8 cellular contexts compared by ENCODE assay signal in the genomic region with DNA sequence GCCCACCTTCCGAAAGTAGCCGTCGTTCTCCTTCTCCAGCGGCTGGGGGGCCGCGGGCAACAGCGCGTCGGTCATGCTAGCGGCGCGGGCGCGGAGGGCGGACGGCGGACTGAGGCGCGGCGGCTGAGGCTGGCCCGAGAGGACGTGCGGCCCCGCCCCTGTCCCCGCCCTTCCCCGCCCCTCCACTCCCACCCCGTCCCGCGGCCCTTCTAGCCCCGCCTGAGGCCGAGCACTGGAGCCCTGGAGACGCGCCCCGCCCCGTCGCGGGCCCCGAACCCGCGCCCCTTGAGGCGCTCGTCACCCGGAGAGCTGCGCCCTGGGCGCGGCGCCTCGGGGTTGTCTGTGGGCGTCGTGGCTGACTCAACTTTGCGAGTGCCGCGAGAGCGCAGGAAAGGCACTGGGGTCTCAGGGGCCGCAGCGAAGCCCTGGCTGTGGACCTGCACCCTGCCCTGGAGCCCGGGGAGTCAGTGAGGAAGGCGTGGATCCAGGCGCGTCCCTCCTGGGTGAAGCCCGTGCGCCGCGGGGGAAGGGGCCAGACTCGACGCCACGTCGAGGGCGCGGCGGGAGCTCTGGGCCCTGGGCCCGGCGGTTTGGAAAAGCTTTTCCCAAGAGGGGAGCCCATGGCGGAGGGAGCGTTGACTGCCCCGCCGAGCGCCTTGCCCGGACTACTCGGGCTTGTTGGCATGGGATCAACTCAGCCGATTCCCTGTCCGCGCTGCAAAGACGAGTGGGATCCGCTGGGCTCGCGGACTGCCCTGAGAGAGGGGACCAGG. TPM values are rescaled to one million over a fixed set of nuclear protein-coding genes. Genes with fewer than 3 reads are reported as not detected.
DNase-seq lines count a peak whose midpoint lies in the region; ATAC-seq and TF ChIP-seq lines count a peak whose summit lies in the region.

A gene (minus strand): TSS at position 111 of the 773 bp plus-strand sequence. CDS start 36 bp downstream, at position 75.

- POLR2A ChIA-PET in AG04449 (lab: Yijun Ruan, JAX): no interaction called here

- H3K27ac Mint-ChIP-seq in nephron progenitor cell: no peak within 1 kb of the TSS

- no peaks in the 10 kb centered on the region for H3K36me3 Mint-ChIP-seq in nephron progenitor cell (ENCODE audit: low read depth)

- H2AFZ ChIP-seq in fibroblast of lung (ENCODE audit: low read length): peak within 1 kb of the TSS; percentile 66

- no peaks in the 10 kb centered on the region for H3K9me3 ChIP-seq in NT2/D1 (ENCODE audit: insufficient read depth, low read length)
- H3K9me3 ChIP-seq in fibroblast of lung (ENCODE audit: control insufficient read depth, insufficient read depth, low read depth, low read length): no peaks in the 10 kb centered on the region
- H3K9me3 ChIP-seq in testis: no peaks in the 10 kb centered on the region

- no peaks in the 10 kb centered on the region for H4K20me1 ChIP-seq in fibroblast of lung (ENCODE audit: control insufficient read depth, extremely low read depth, insufficient read depth, low read length)

- DNase-seq in AG04449 (ENCODE audit: low read depth, low spot score): no peak
- no peak for DNase-seq in NT2/D1 (ENCODE audit: low read depth, low spot score)
- DNase-seq in activated T-cell treated with anti-CD3 and anti-CD28 coated beads for 4 hours: peak; percentile 34
- DNase-seq in fibroblast of lung (ENCODE audit: low read depth in 2 of 2): peak; percentile 66
- peak; percentile 80 for DNase-seq in nephron progenitor cell
- DNase-seq in testis: peak; percentile 55

- peaks cover 66% of the 10 kb centered on the region for H3K27me3 Mint-ChIP-seq in nephron progenitor cell (ENCODE audit: low read depth, poor library complexity)

- 5% methylated on average over 56 of the region's 87 CpGs; no CpG with 5 or more reads in 1 of the 2 donors for WGBS in testis, 2 donors

- H3K27ac ChIP-seq in fibroblast of lung (ENCODE audit: insufficient read depth, low read length) (no peak within 1 kb of the TSS), testis (no peak within 1 kb of the TSS)

- peak; percentile 59 for ATAC-seq in GM18909 (IDR thresholded peaks at IDR 0.05; ENCODE audit: poor library complexity, unreplicated experiment)
- peak; percentile 83 for ATAC-seq in HG03354 (IDR thresholded peaks at IDR 0.05; ENCODE audit: poor library complexity, severe bottlenecking, unreplicated experiment)

- peak within 1 kb of the TSS; percentile 81 for H3K4me3 Mint-ChIP-seq in nephron progenitor cell

- H3K27me3 ChIP-seq in NT2/D1 (ENCODE audit: insufficient read depth, insufficient read length) (no peaks in the 10 kb centered on the region), fibroblast of lung (ENCODE audit: control insufficient read depth, insufficient read depth, low read length) (no peaks in the 10 kb centered on the region), testis (no peaks in the 10 kb centered on the region)

- H3K9me3 Mint-ChIP-seq in nephron progenitor cell: no peaks in the 10 kb centered on the region

- H3K36me3 ChIP-seq in NT2/D1 (ENCODE audit: insufficient read depth, insufficient read length, low read length) (no peaks in the 10 kb centered on the region), fibroblast of lung (ENCODE audit: control insufficient read depth, insufficient read depth, low read length) (no peaks in the 10 kb centered on the region), testis (ENCODE audit: low read depth, missing control alignments) (no peaks in the 10 kb centered on the region)

- TF ChIP-seq CTCF in AG04449 (IDR thresholded peaks at IDR 0.05; ENCODE audit: insufficient read depth, low read length, missing control alignments) (no peak), fibroblast of lung (conservative IDR thresholded peaks at IDR 0.05 in 1 of 2, IDR thresholded peaks at IDR 0.05 in 1 of 2; ENCODE audit: low read depth in 1 of 2, low read length in 2 of 2) (no peak), nephron progenitor cell (IDR thresholded peaks at IDR 0.05) (no peak), testis (IDR thresholded peaks at IDR 0.05) (no peak)

- H3K4me1 ChIP-seq in NT2/D1 (ENCODE audit: insufficient read depth, insufficient read length): peaks cover 5% of the 10 kb centered on the region
- H3K4me1 ChIP-seq in fibroblast of lung (ENCODE audit: control insufficient read depth, extremely low read depth, insufficient read depth, low read length): peaks cover 2% of the 10 kb centered on the region
- H3K4me1 ChIP-seq in testis: peaks cover 7% of the 10 kb centered on the region

- H3K4me3 ChIP-seq in AG04449 (ENCODE audit: low read depth, low read length) (peak within 1 kb of the TSS; percentile 58), NT2/D1 (ENCODE audit: insufficient read length, low read depth) (peak within 1 kb of the TSS; percentile 62), fibroblast of lung (replicated peaks in 1 of 4; ENCODE audit: control extremely low read depth in 1 of 4, insufficient read depth in 1 of 4, low read depth in 3 of 4, low read length in 4 of 4) (peak within 1 kb of the TSS; percentile 51 to 59 (median 54)), testis (peak within 1 kb of the TSS; percentile 58 to 70)

- no peaks in the 10 kb centered on the region for H3K79me2 ChIP-seq in fibroblast of lung (ENCODE audit: control insufficient read depth, insufficient read depth, low read length)

- TF ChIP-seq POLR2A in testis (IDR thresholded peaks at IDR 0.05): no peak

- intact Hi-C loops in testis (cut with DNase I; ENCODE audit: low total_unique reads): no loop called here

- peak within 1 kb of the TSS; percentile 87 for H3K4me2 ChIP-seq in fibroblast of lung (ENCODE audit: extremely low read depth, insufficient read depth, low read length)

- H3K9ac ChIP-seq in NT2/D1 (ENCODE audit: insufficient read length, low read depth): peak within 1 kb of the TSS; percentile 82
- H3K9ac ChIP-seq in fibroblast of lung (ENCODE audit: insufficient read depth, low read length): peak within 1 kb of the TSS; percentile 36

- CTCF ChIA-PET in AG04449 (lab: Yijun Ruan, JAX): interaction anchor here (0.9 to 1.1 kb wide), 2 partner anchors 12 to 88 kb away, joined by 4 read pairs; no protein-coding TSS in a partner anchor

- H3K4me1 Mint-ChIP-seq in nephron progenitor cell: peaks cover 14% of the 10 kb centered on the region

RNA-seq across cellular contexts. Expression of the gene that starts here (rescaled TPM):
- total RNA-seq in fibroblast of lung: 1.5 and 3.3 TPM in 2 replicates
- polyA plus RNA-seq in fibroblast of lung: 3.8 and 5.7 TPM in 2 replicates
- 2.8 and 4.8 TPM in 2 replicates for polyA plus RNA-seq in fibroblast of lung (2012)
- polyA minus RNA-seq in fibroblast of lung (ENCODE audit: low replicate concordance): 2.6 and 3.4 TPM in 2 replicates
- 1 to 10 TPM; 3.5 to 8.1 TPM for total RNA-seq in testis
- 4.0 TPM for polyA plus RNA-seq in testis (ENCODE audit: insufficient read depth, low read depth, low replicate concordance)

Comparison
In these comparisons a context has a peak if more than half of its experiments do, and no peak if none do; other contexts are left out.
1. DNase-seq: peak in activated T-cell treated with anti-CD3 and anti-CD28 coated beads for 4 hours (single experiment), fibroblast of lung (2 of 2), nephron progenitor cell (single experiment) and testis (single experiment); none in AG04449 (single experiment) and NT2/D1 (single experiment).
2. Peak in every context shown above with its lines, with median percentiles within 50 percentile points of each other: H3K4me3 ChIP-seq.